In genomic region chr10:95467162-95467599, GRCh38 we compare ENCODE assay signal across 10 cellular contexts.
A peak's percentile ranks its signal among the peaks of the same experiment; 100 is the strongest.
DNase-seq lines count a peak whose midpoint lies in the region; ATAC-seq and TF ChIP-seq lines count a peak whose summit lies in the region.
"Had no signal": no experiment of that assay in that cellular context is flagged by ENCODE, and none has a peak within 500 bp of the region (broad histone marks: within the 10 kb centered on the region; RNA-seq: fewer than 3 reads in every experiment).

No MANE protein-coding gene starts in this region.

- intact Hi-C loops in sigmoid colon (cut with DNase I) = no loop called here

- no peaks in the 10 kb centered on the region for H3K27me3 ChIP-seq in HUES6 (ENCODE audit: control insufficient read depth, insufficient read depth, low read length)
- no peaks in the 10 kb centered on the region for H3K27me3 ChIP-seq in right atrium auricular region
- no peaks in the 10 kb centered on the region for H3K27me3 ChIP-seq in sigmoid colon

- peak; percentile 77 for DNase-seq in WTC11 (ENCODE audit: low spot score)
- DNase-seq in right atrium auricular region (ENCODE audit: low spot score) = peak; percentile 80
- DNase-seq in sigmoid colon = peak; percentile 89
- no peak for DNase-seq in effector CD4-positive, alpha-beta T cell
- DNase-seq in activated CD4-positive, alpha-beta memory T cell treated with anti-CD3 and anti-CD28 coated beads, Interleukin-2, amount 10 ng/mL, durations not matched to agents 7 days and 5 days = no peak
- DNase-seq in NCI-H2081 (lab: John Stamatoyannopoulos, UW) = no peak
- DNase-seq in MV-4-11 (lab: John Stamatoyannopoulos, UW) = no peak
- DNase-seq: activated CD4-positive, alpha-beta T cell treated with anti-CD3 and anti-CD28 coated beads, Interleukin-2, amount 10 ng/mL, durations not matched to agents 24 days and 14 days; IMR-90 had no signal

- WGBS in sigmoid colon, 2 donors = 19 to 22% methylated on average over 5 of the region's 5 CpGs

- 0 out of 2 replicates have a peak overlapping the region, but pooled peaks have one; percentile 37 for H3K4me3 Mint-ChIP-seq in WTC11
- H3K4me3 Mint-ChIP-seq in activated CD4-positive, alpha-beta memory T cell treated with anti-CD3 and anti-CD28 coated beads, Interleukin-2, amount 10 ng/mL, durations not matched to agents 7 days and 5 days = no peak overlapping the region
- H3K4me3 Mint-ChIP-seq: activated CD4-positive, alpha-beta T cell treated with anti-CD3 and anti-CD28 coated beads, Interleukin-2, amount 10 ng/mL, durations not matched to agents 24 days and 14 days had no signal

- no peak for TF ChIP-seq EP300 in sigmoid colon (IDR thresholded peaks at IDR 0.05)

- H3K4me1 ChIP-seq in HUES6 (ENCODE audit: control insufficient read depth, insufficient read depth, low read length) (peaks cover 73% of the 10 kb centered on the region), right atrium auricular region (peaks cover 0 to 76% of the 10 kb centered on the region in 2 donors), sigmoid colon (peaks cover 0 to 100% (median 98%) of the 10 kb centered on the region in 4 donors)

- CTCF ChIA-PET in WTC11 (lab: Charles Lee) = interaction anchor here (0.6 to 1.7 kb wide), 14 partner anchors 8 to 134 kb away, joined by 3 to 10 read pairs (median 4); no protein-coding TSS in a partner anchor
- CTCF ChIA-PET in activated CD4-positive, alpha-beta memory T cell treated with anti-CD3 and anti-CD28 coated beads, Interleukin-2, amount 10 ng/mL, durations not matched to agents 7 days and 5 days (lab: Charles Lee) = no interaction called here

- H3K9me3 ChIP-seq in HUES6 (ENCODE audit: control insufficient read depth, insufficient read depth, low read depth, low read length) (no peaks in the 10 kb centered on the region), right atrium auricular region (no peaks in the 10 kb centered on the region), sigmoid colon (no peaks in the 10 kb centered on the region)

- H3K36me3 Mint-ChIP-seq in WTC11 = no peaks in the 10 kb centered on the region
- H3K36me3 Mint-ChIP-seq in activated CD4-positive, alpha-beta memory T cell treated with anti-CD3 and anti-CD28 coated beads, Interleukin-2, amount 10 ng/mL, durations not matched to agents 7 days and 5 days (ENCODE audit: low read depth) = no peaks in the 10 kb centered on the region

- H3K27ac Mint-ChIP-seq in WTC11 = peak overlapping the region; percentile 96
- H3K27ac Mint-ChIP-seq in activated CD4-positive, alpha-beta memory T cell treated with anti-CD3 and anti-CD28 coated beads, Interleukin-2, amount 10 ng/mL, durations not matched to agents 7 days and 5 days = no peak overlapping the region
- H3K27ac Mint-ChIP-seq: activated CD4-positive, alpha-beta T cell treated with anti-CD3 and anti-CD28 coated beads, Interleukin-2, amount 10 ng/mL, durations not matched to agents 24 days and 14 days had no signal

- H3K9ac ChIP-seq in HUES6 (ENCODE audit: low read length) = no peak overlapping the region

- peak; percentile 94 for ATAC-seq in WTC11

- no peaks in the 10 kb centered on the region for H3K9me3 Mint-ChIP-seq in WTC11
- H3K9me3 Mint-ChIP-seq in activated CD4-positive, alpha-beta memory T cell treated with anti-CD3 and anti-CD28 coated beads, Interleukin-2, amount 10 ng/mL, durations not matched to agents 7 days and 5 days = no peaks in the 10 kb centered on the region
- H3K9me3 Mint-ChIP-seq: activated CD4-positive, alpha-beta T cell treated with anti-CD3 and anti-CD28 coated beads, Interleukin-2, amount 10 ng/mL, durations not matched to agents 24 days and 14 days had no signal

- H3K36me3 ChIP-seq in HUES6 (ENCODE audit: control insufficient read depth, insufficient read depth, low read length) = no peaks in the 10 kb centered on the region
- no peaks in the 10 kb centered on the region for H3K36me3 ChIP-seq in right atrium auricular region
- H3K36me3 ChIP-seq in sigmoid colon = no peaks in the 10 kb centered on the region

- no peak for TF ChIP-seq POLR2A in sigmoid colon (IDR thresholded peaks at IDR 0.05)

- H3K27me3 Mint-ChIP-seq in WTC11 (ENCODE audit: low read depth) = no peaks in the 10 kb centered on the region
- H3K27me3 Mint-ChIP-seq in activated CD4-positive, alpha-beta memory T cell treated with anti-CD3 and anti-CD28 coated beads, Interleukin-2, amount 10 ng/mL, durations not matched to agents 7 days and 5 days = peaks cover 18% of the 10 kb centered on the region

- H3K27ac ChIP-seq in HUES6 (ENCODE audit: low read depth, low read length) (peak overlapping the region; percentile 81; the same call in 1 of the 2 replicates), right atrium auricular region (peak overlapping the region; percentile 90 to 99), sigmoid colon (peak overlapping the region; percentile 84 to 98 (median 90))

- POLR2A ChIA-PET in WTC11 (lab: Charles Lee) = interaction anchor here (0.6 kb wide), 2 partner anchors 8 to 36 kb away, joined by 3 to 4 read pairs; no protein-coding TSS in a partner anchor
- POLR2A ChIA-PET in activated CD4-positive, alpha-beta memory T cell treated with anti-CD3 and anti-CD28 coated beads, Interleukin-2, amount 10 ng/mL, durations not matched to agents 7 days and 5 days (lab: Charles Lee) = no interaction called here

- H3K4me3 ChIP-seq in HUES6 (ENCODE audit: low read depth, low read length) (no peak overlapping the region), right atrium auricular region (no peak overlapping the region), sigmoid colon (no peak overlapping the region)

- H3K4me1 Mint-ChIP-seq in WTC11 = peaks cover 79% of the 10 kb centered on the region
- H3K4me1 Mint-ChIP-seq in activated CD4-positive, alpha-beta memory T cell treated with anti-CD3 and anti-CD28 coated beads, Interleukin-2, amount 10 ng/mL, durations not matched to agents 7 days and 5 days = no peaks in the 10 kb centered on the region
- H3K4me1 Mint-ChIP-seq: activated CD4-positive, alpha-beta T cell treated with anti-CD3 and anti-CD28 coated beads, Interleukin-2, amount 10 ng/mL, durations not matched to agents 24 days and 14 days had no signal

- TF ChIP-seq CTCF in WTC11 (IDR thresholded peaks at IDR 0.05) (no peak), right atrium auricular region (IDR thresholded peaks at IDR 0.05) (no peak), sigmoid colon (IDR thresholded peaks at IDR 0.05) (peak in 1 of 4 experiments; percentile 9)

TF ChIP-seq in WTC11, 78 proteins besides CTCF, POLR2A, EP300 and RAD21 (continues in another document):
- no peak for TF ChIP-seq ZNF138 (CRISPR knock-in tag; conservative IDR thresholded peaks at IDR 0.05)
- no peak for TF ChIP-seq ZNF219 (CRISPR knock-in tag; IDR thresholded peaks at IDR 0.05; ENCODE audit: borderline replicate concordance)
- TF ChIP-seq ZNF532 (CRISPR knock-in tag; IDR thresholded peaks at IDR 0.05; ENCODE audit: borderline replicate concordance) = no peak
- no peak for TF ChIP-seq JUN (CRISPR knock-in tag; IDR thresholded peaks at IDR 0.05)
- TF ChIP-seq E2F5 (CRISPR knock-in tag; IDR thresholded peaks at IDR 0.05) = no peak
- no peak for TF ChIP-seq JAZF1 (CRISPR knock-in tag; IDR thresholded peaks at IDR 0.05)
- no peak for TF ChIP-seq TEAD4 (CRISPR knock-in tag; IDR thresholded peaks at IDR 0.05)
- TF ChIP-seq MAX (CRISPR knock-in tag; IDR thresholded peaks at IDR 0.05) = no peak
- no peak for TF ChIP-seq ELF4 (CRISPR knock-in tag; IDR thresholded peaks at IDR 0.05; ENCODE audit: low read depth)
- TF ChIP-seq MXD4 (CRISPR knock-in tag; IDR thresholded peaks at IDR 0.05; ENCODE audit: borderline replicate concordance) = no peak
- no peak for TF ChIP-seq ZNF121 (CRISPR knock-in tag; IDR thresholded peaks at IDR 0.05)
- TF ChIP-seq NR1H2 (CRISPR knock-in tag; IDR thresholded peaks at IDR 0.05) = no peak
- peak; percentile 87 for TF ChIP-seq ETV6 (CRISPR knock-in tag; IDR thresholded peaks at IDR 0.05)
- TF ChIP-seq NR3C1 (CRISPR knock-in tag; conservative IDR thresholded peaks at IDR 0.05; ENCODE audit: low read depth) = no peak

Comparison
In these comparisons a context has a peak if more than half of its experiments do, and no peak if none do; other contexts are left out.
1. DNase-seq: peak in WTC11 (single experiment), right atrium auricular region (single experiment) and sigmoid colon (single experiment); none in effector CD4-positive, alpha-beta T cell (single experiment), activated CD4-positive, alpha-beta memory T cell treated with anti-CD3 and anti-CD28 coated beads, Interleukin-2, amount 10 ng/mL, durations not matched to agents 7 days and 5 days (single experiment), NCI-H2081 (0 of 2) and MV-4-11 (single experiment).
2. Peak in every context shown above with its lines, with median percentiles within 50 percentile points of each other: H3K27ac ChIP-seq.